In the genomic region with DNA sequence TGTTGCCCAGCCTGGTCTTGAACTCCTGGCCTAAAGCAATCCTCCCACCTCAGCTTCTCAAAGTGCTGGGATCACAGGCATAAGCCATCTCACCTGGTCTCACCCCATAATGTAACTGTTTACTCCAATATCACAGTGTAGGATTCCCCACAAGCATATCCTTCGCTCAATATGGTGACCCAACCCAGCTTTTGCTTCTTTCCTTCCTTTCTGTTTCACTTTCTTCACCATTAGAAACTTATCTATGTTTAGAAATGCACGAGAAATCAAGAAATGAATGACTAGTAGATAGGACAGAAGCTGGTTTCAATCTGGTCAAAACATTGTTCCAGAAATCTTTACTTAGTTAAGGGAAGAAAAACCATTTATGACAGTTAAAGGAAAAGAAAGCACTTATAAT, we compare ENCODE assay signal across 9 cellular contexts. TPM values are rescaled to one million over a fixed set of nuclear protein-coding genes. Genes with fewer than 3 reads are reported as not detected.
DNase-seq lines count a peak whose midpoint lies in the region; ATAC-seq and TF ChIP-seq lines count a peak whose summit lies in the region.
"Had no signal": no experiment of that assay in that cellular context is flagged by ENCODE, and none has a peak within 500 bp of the region (broad histone marks: within the 10 kb centered on the region; RNA-seq: fewer than 3 reads in every experiment).

No MANE protein-coding gene starts in this region.

- H3K36me3 ChIP-seq in spleen (no peaks in the 10 kb centered on the region), gastroesophageal sphincter (no peaks in the 10 kb centered on the region)

- TF ChIP-seq EP300 in gastroesophageal sphincter (IDR thresholded peaks at IDR 0.05): no peak

- POLR2A ChIA-PET in activated CD4-positive, alpha-beta memory T cell treated with anti-CD3 and anti-CD28 coated beads for 36 hours (lab: Charles Lee): interaction anchor here (1.1 to 1.4 kb wide), 2 partner anchors 20 to 36 kb away, joined by 3 to 5 read pairs; no protein-coding TSS in a partner anchor

- peak overlapping the region; percentile 95 for H3K27ac Mint-ChIP-seq in activated CD8-positive, alpha-beta memory T cell treated with anti-CD3 and anti-CD28 coated beads, Interleukin-2, amount 10 ng/mL, durations not matched to agents 7 days and 5 days
- peak overlapping the region; percentile 74 for H3K27ac Mint-ChIP-seq in activated CD4-positive, alpha-beta memory T cell treated with anti-CD3 and anti-CD28 coated beads for 36 hours

- peaks cover 44% of the 10 kb centered on the region for H3K4me1 Mint-ChIP-seq in activated CD8-positive, alpha-beta memory T cell treated with anti-CD3 and anti-CD28 coated beads, Interleukin-2, amount 10 ng/mL, durations not matched to agents 7 days and 5 days
- H3K4me1 Mint-ChIP-seq in activated CD4-positive, alpha-beta memory T cell treated with anti-CD3 and anti-CD28 coated beads for 36 hours (ENCODE audit: low read depth): peaks cover 56% of the 10 kb centered on the region

- CTCF ChIA-PET in activated CD8-positive, alpha-beta memory T cell treated with anti-CD3 and anti-CD28 coated beads, Interleukin-2, amount 10 ng/mL, durations not matched to agents 7 days and 5 days (lab: Charles Lee): interaction anchor here (1.1 to 1.2 kb wide), 2 partner anchors 37 to 172 kb away, joined by 3 read pairs; no protein-coding TSS in a partner anchor
- CTCF ChIA-PET in activated CD4-positive, alpha-beta memory T cell treated with anti-CD3 and anti-CD28 coated beads for 36 hours (lab: Charles Lee): interaction anchor here (1.4 kb wide), 1 partner anchor 172 kb away, joined by 3 read pairs; no protein-coding TSS in a partner anchor

- peak overlapping the region in 6 of 8 donors; percentile 14 to 61 (median 42) for H3K27ac ChIP-seq in spleen
- H3K27ac ChIP-seq in gastroesophageal sphincter: no peak overlapping the region

- ATAC-seq in activated CD8-positive, alpha-beta memory T cell treated with anti-CD3 and anti-CD28 coated beads, Interleukin-2, amount 10 ng/mL, durations not matched to agents 7 days and 5 days: peak; percentile 88
- peak; percentile 73 for ATAC-seq in HG03045 (IDR thresholded peaks at IDR 0.05; ENCODE audit: unreplicated experiment)
- ATAC-seq in gastroesophageal sphincter: no peak

- H3K4me3 ChIP-seq in spleen (peak overlapping the region in 1 of 8 donors; percentile 40), gastroesophageal sphincter (no peak overlapping the region)

- 39 to 54% (median 45%) methylated on average over 2 of the region's 2 CpGs for WGBS in spleen, 5 donors
- WGBS in gastroesophageal sphincter (ENCODE audit: low coverage in 1 of 2), 2 donors: 58 to 86% methylated on average over 1 to 2 of the region's 2 CpGs

- intact Hi-C loops in activated CD4-positive, alpha-beta memory T cell treated with anti-CD3 and anti-CD28 coated beads for 36 hours (cut with micrococcal nuclease): loop anchor here (1.0 kb wide), 1 partner anchor 24 kb away; no protein-coding TSS in a partner anchor
- intact Hi-C loops in spleen (cut with DNase I; ENCODE audit: low total_unique reads): no loop called here

- H3K9me3 Mint-ChIP-seq in activated CD8-positive, alpha-beta memory T cell treated with anti-CD3 and anti-CD28 coated beads, Interleukin-2, amount 10 ng/mL, durations not matched to agents 7 days and 5 days (ENCODE audit: low read depth): no peaks in the 10 kb centered on the region
- H3K9me3 Mint-ChIP-seq in activated CD4-positive, alpha-beta memory T cell treated with anti-CD3 and anti-CD28 coated beads for 36 hours: no peaks in the 10 kb centered on the region

- H3K9me3 ChIP-seq in spleen: no peaks in the 10 kb centered on the region
- no peaks in the 10 kb centered on the region for H3K9me3 ChIP-seq in gastroesophageal sphincter

- H3K27me3 Mint-ChIP-seq in activated CD8-positive, alpha-beta memory T cell treated with anti-CD3 and anti-CD28 coated beads, Interleukin-2, amount 10 ng/mL, durations not matched to agents 7 days and 5 days: no peaks in the 10 kb centered on the region
- H3K27me3 Mint-ChIP-seq in activated CD4-positive, alpha-beta memory T cell treated with anti-CD3 and anti-CD28 coated beads for 36 hours: no peaks in the 10 kb centered on the region

- no peak for TF ChIP-seq POLR2A in spleen (IDR thresholded peaks at IDR 0.05)
- no peak for TF ChIP-seq POLR2A in gastroesophageal sphincter (IDR thresholded peaks at IDR 0.05)

- peaks cover 13% of the 10 kb centered on the region for H3K36me3 Mint-ChIP-seq in activated CD8-positive, alpha-beta memory T cell treated with anti-CD3 and anti-CD28 coated beads, Interleukin-2, amount 10 ng/mL, durations not matched to agents 7 days and 5 days
- H3K36me3 Mint-ChIP-seq in activated CD4-positive, alpha-beta memory T cell treated with anti-CD3 and anti-CD28 coated beads for 36 hours: no peaks in the 10 kb centered on the region

- TF ChIP-seq CTCF in spleen (IDR thresholded peaks at IDR 0.05 in 8 of 11, conservative IDR thresholded peaks at IDR 0.05 in 3 of 11) (no peak), gastroesophageal sphincter (IDR thresholded peaks at IDR 0.05) (no peak)

- H3K4me3 Mint-ChIP-seq in activated CD8-positive, alpha-beta memory T cell treated with anti-CD3 and anti-CD28 coated beads, Interleukin-2, amount 10 ng/mL, durations not matched to agents 7 days and 5 days: peak overlapping the region; percentile 70
- peak overlapping the region; percentile 66 for H3K4me3 Mint-ChIP-seq in activated CD4-positive, alpha-beta memory T cell treated with anti-CD3 and anti-CD28 coated beads for 36 hours

- DNase-seq in activated CD8-positive, alpha-beta memory T cell treated with anti-CD3 and anti-CD28 coated beads, Interleukin-2, amount 10 ng/mL, durations not matched to agents 7 days and 5 days: no peak
- no peak for DNase-seq in activated CD8-positive, alpha-beta memory T cell treated with anti-CD3 and anti-CD28 coated beads, Interleukin-2, amount 50 U/mL, for 4 hours
- DNase-seq in activated CD4-positive, alpha-beta memory T cell treated with anti-CD3 and anti-CD28 coated beads for 36 hours: no peak
- DNase-seq in spleen (no peak), NCI-H128 (lab: John Stamatoyannopoulos, UW; ENCODE audit: unreplicated experiment) (no peak)
- DNase-seq in stimulated activated CD4-positive, alpha-beta T cell treated with anti-CD3 and anti-CD28 coated beads, Interleukin-1b, Interleukin-23, amount 100 ng/mL, for 48 hours: no peak
- DNase-seq: NCI-H226 had no signal

- H3K27me3 ChIP-seq in spleen (replicated peaks in 1 of 7) (no peaks in the 10 kb centered on the region), gastroesophageal sphincter (no peaks in the 10 kb centered on the region)

- H3K4me1 ChIP-seq in spleen: peaks cover 0 to 47% (median 9%) of the 10 kb centered on the region in 6 donors
- H3K4me1 ChIP-seq in gastroesophageal sphincter: peaks cover 0 to 9% (median 0%) of the 10 kb centered on the region in 3 donors

RNA-seq across cellular contexts. Expression of a gene that starts 18.9 kb away (rescaled TPM):
- total RNA-seq in activated CD8-positive, alpha-beta memory T cell treated with anti-CD3 and anti-CD28 coated beads, Interleukin-2, amount 10 ng/mL, durations not matched to agents 7 days and 5 days: 10 to 100 TPM; 25.0 to 27.8 TPM
- total RNA-seq in activated CD4-positive, alpha-beta memory T cell treated with anti-CD3 and anti-CD28 coated beads for 36 hours: 10 to 100 TPM; 19.2 to 20.4 TPM
- 10 to 100 TPM; 14.9 to 33.6 (median 25.7) TPM for total RNA-seq in spleen
- polyA plus RNA-seq in spleen: 1 to 10 TPM; 4.6 to 6.5 (median 5.0) TPM
- 10 to 100 TPM in 3 of 4 donors, 1 to 10 TPM in 1; 9.8 to 14.0 (median 12.2) TPM for total RNA-seq in gastroesophageal sphincter

Comparison
In these comparisons a context has a peak if more than half of its experiments do, and no peak if none do; other contexts are left out.
1. H3K27ac ChIP-seq: peak in spleen (6 of 8); none in gastroesophageal sphincter (0 of 4).